Comparison of ENCODE assay signal across 19 cellular contexts in the genomic region with DNA sequence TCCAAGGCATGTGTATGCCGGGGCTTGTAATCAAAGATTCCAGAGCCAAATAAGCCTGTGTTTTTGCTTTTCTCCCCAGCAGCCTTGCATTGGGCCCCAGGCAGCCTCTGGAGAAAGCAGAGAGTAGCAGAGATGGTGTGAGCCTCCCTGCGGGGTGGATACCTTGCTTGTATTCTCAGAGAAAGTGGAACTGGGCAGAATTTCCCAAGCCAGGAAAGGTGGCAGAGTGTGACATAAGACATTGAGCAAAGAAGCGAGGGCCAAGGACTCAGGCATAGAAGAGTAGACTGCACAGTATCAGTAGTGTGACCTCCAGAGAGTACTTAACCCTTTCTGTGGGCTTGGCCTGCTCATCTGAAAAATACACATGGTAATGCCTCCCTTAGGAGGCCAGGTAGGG. TPM values are rescaled to one million over a fixed set of nuclear protein-coding genes. Genes with fewer than 3 reads are reported as not detected.
DNase-seq lines count a peak whose midpoint lies in the region; ATAC-seq and TF ChIP-seq lines count a peak whose summit lies in the region.
"Had no signal": no experiment of that assay in that cellular context is flagged by ENCODE, and none has a peak within 500 bp of the region (broad histone marks: within the 10 kb centered on the region; RNA-seq: fewer than 3 reads in every experiment).

No MANE protein-coding gene starts in this region.

- H3K4me3 Mint-ChIP-seq in endothelial cell (ENCODE audit: unreplicated experiment) (peak overlapping the region; percentile 65), nephron (peak overlapping the region; percentile 67 to 94 (median 74)), type B pancreatic cell (peak overlapping the region; percentile 91)
- H3K4me3 Mint-ChIP-seq: activated CD8-positive, alpha-beta T cell treated with anti-CD3 and anti-CD28 coated beads for 36 hours; activated T-cell treated with anti-CD3 and anti-CD28 coated beads, Interleukin-2, amount 50 U/mL, for 24 hours had no signal

- H3K9me3 ChIP-seq in heart left ventricle, result no peaks in the 10 kb centered on the region
- H3K9me3 ChIP-seq: BLaER1 treated with 17β-estradiol and CSF1 and Interleukin-3, amounts not matched to agents 10 nM and 100 nM; HAP-1 had no signal

- H3K9me3 Mint-ChIP-seq in endothelial cell (ENCODE audit: unreplicated experiment) (no peaks in the 10 kb centered on the region), nephron (no peaks in the 10 kb centered on the region), type B pancreatic cell (no peaks in the 10 kb centered on the region)
- H3K9me3 Mint-ChIP-seq: activated CD8-positive, alpha-beta T cell treated with anti-CD3 and anti-CD28 coated beads for 36 hours; activated T-cell treated with anti-CD3 and anti-CD28 coated beads, Interleukin-2, amount 50 U/mL, for 24 hours had no signal

- H3K27me3 ChIP-seq in heart left ventricle, result no peaks in the 10 kb centered on the region
- H3K27me3 ChIP-seq: BLaER1 treated with 17β-estradiol and CSF1 and Interleukin-3, amounts not matched to agents 10 nM and 100 nM; hepatocyte had no signal

- H3K4me1 Mint-ChIP-seq in endothelial cell (ENCODE audit: unreplicated experiment) (peaks cover 43% of the 10 kb centered on the region), nephron (peaks cover 70% of the 10 kb centered on the region), type B pancreatic cell (ENCODE audit: unreplicated experiment) (peaks cover 40% of the 10 kb centered on the region)

- H3K27ac ChIP-seq in heart left ventricle, result peak overlapping the region in 9 of 12 donors; percentile 7 to 96 (median 87)
- H3K27ac ChIP-seq: BLaER1 treated with 17β-estradiol and CSF1 and Interleukin-3, amounts not matched to agents 10 nM and 100 nM; hepatocyte; WERI-Rb-1 had no signal

- no peak for TF ChIP-seq CTCF in heart left ventricle (IDR thresholded peaks at IDR 0.05)
- TF ChIP-seq CTCF in endothelial cell (IDR thresholded peaks at IDR 0.05; ENCODE audit: unreplicated experiment), result no peak
- TF ChIP-seq CTCF in nephron (IDR thresholded peaks at IDR 0.05; ENCODE audit: unreplicated experiment in 3 of 3), result no peak
- no peak for TF ChIP-seq CTCF in type B pancreatic cell (conservative IDR thresholded peaks at IDR 0.05)

- 72 to 82% (median 77%) methylated on average over 3 of the region's 3 CpGs for WGBS in heart left ventricle, 4 donors

- no peak for TF ChIP-seq POLR2A in heart left ventricle (IDR thresholded peaks at IDR 0.05)

- H3K36me3 ChIP-seq in heart left ventricle, result no peaks in the 10 kb centered on the region
- H3K36me3 ChIP-seq: BLaER1 treated with 17β-estradiol and CSF1 and Interleukin-3, amounts not matched to agents 10 nM and 100 nM; HAP-1; WERI-Rb-1 had no signal

- H3K4me3 ChIP-seq in heart left ventricle, result no peak overlapping the region
- H3K4me3 ChIP-seq: BLaER1 treated with 17β-estradiol and CSF1 and Interleukin-3, amounts not matched to agents 10 nM and 100 nM; GM12878; HAP-1; hepatocyte had no signal

- intact Hi-C loops in heart left ventricle (cut with DNase I), result loop anchor here in 8 of 10 donors (5.0 to 10.0 kb wide), 7 partner anchors 39 to 116 kb away; no protein-coding TSS in a partner anchor
- intact Hi-C loops in Right ventricle myocardium superior (cut with DNase I), result no loop called here

- peaks cover 8% of the 10 kb centered on the region for H3K27me3 Mint-ChIP-seq in endothelial cell (ENCODE audit: unreplicated experiment)
- peaks cover 10% of the 10 kb centered on the region for H3K27me3 Mint-ChIP-seq in nephron (ENCODE audit: low read depth)
- H3K27me3 Mint-ChIP-seq in type B pancreatic cell, result peaks cover 36% of the 10 kb centered on the region

- H3K27ac Mint-ChIP-seq in endothelial cell (ENCODE audit: unreplicated experiment) (no peak overlapping the region), nephron (peak overlapping the region in 2 of 3 experiments; percentile 35 to 38), type B pancreatic cell (no peak overlapping the region)
- H3K27ac Mint-ChIP-seq: activated CD8-positive, alpha-beta T cell treated with anti-CD3 and anti-CD28 coated beads for 36 hours; activated T-cell treated with anti-CD3 and anti-CD28 coated beads, Interleukin-2, amount 50 U/mL, for 24 hours had no signal

- ATAC-seq in heart left ventricle (no peak), Right ventricle myocardium superior (ENCODE audit: poor library complexity) (no peak), GM21381 (IDR thresholded peaks at IDR 0.05; ENCODE audit: unreplicated experiment) (no peak)
- ATAC-seq: activated CD8-positive, alpha-beta T cell treated with anti-CD3 and anti-CD28 coated beads for 36 hours; GM12878; stimulated activated naive CD8-positive, alpha-beta T cell treated with anti-CD3 and anti-CD28 coated beads, Interleukin-15, Interleukin-2, amounts not matched to agents 100 U/mL and 50 U/mL, for 24 hours had no signal

- no peak for DNase-seq in heart left ventricle
- DNase-seq in Right ventricle myocardium superior, result no peak
- DNase-seq in endothelial cell (ENCODE audit: low spot score), result no peak
- DNase-seq in type B pancreatic cell (ENCODE audit: extremely low spot score, unreplicated experiment), result no peak
- no peak for DNase-seq in NCI-H524 (lab: John Stamatoyannopoulos, UW)
- DNase-seq in OCI-M2 (lab: John Stamatoyannopoulos, UW; ENCODE audit: unreplicated experiment), result no peak
- DNase-seq: activated CD8-positive, alpha-beta T cell treated with anti-CD3 and anti-CD28 coated beads for 36 hours; activated naive CD4-positive, alpha-beta T cell treated with anti-CD3 and anti-CD28 coated beads, Interleukin-2, amount 50 U/mL, for 16 hours; activated T-cell treated with anti-CD3 and anti-CD28 coated beads, Interleukin-2, amount 50 U/mL, for 24 hours; NCI-H524 treated with DMSO at 0.1 percent for 48 hours; stimulated activated CD4-positive, alpha-beta T cell treated with anti-CD3 and anti-CD28 coated beads, Interleukin-2, amount 100 ng/mL, for 24 hours; stimulated activated naive CD8-positive, alpha-beta T cell treated with anti-CD3 and anti-CD28 coated beads, Interleukin-15, Interleukin-2, amounts not matched to agents 100 U/mL and 50 U/mL, for 24 hours; WERI-Rb-1 had no signal

- H3K4me1 ChIP-seq in heart left ventricle, result peaks cover 4 to 51% (median 41%) of the 10 kb centered on the region in 12 donors

- H3K36me3 Mint-ChIP-seq in endothelial cell (ENCODE audit: low read depth, unreplicated experiment) (peaks cover 16% of the 10 kb centered on the region), nephron (ENCODE audit: low read depth) (peaks cover 3% of the 10 kb centered on the region), type B pancreatic cell (no peaks in the 10 kb centered on the region)

RNA-seq across cellular contexts. Expression of gene GSN, which starts 1.6 kb away (rescaled TPM):
- total RNA-seq in heart left ventricle (1,000 to 10,000 TPM in 2 of 9 donors, 100 to 1,000 TPM in 7; 422 to 2,088 (median 703) TPM), Right ventricle myocardium superior (837 TPM), endothelial cell (ENCODE audit: unreplicated experiment) (205 TPM), type B pancreatic cell (ENCODE audit: low replicate concordance) (80.0 and 159 TPM in 2 replicates)
- polyA plus RNA-seq in heart left ventricle, result 100 to 1,000 TPM; 379 to 481 TPM

Comparison
In these comparisons a context has a peak if more than half of its experiments do, and no peak if none do; other contexts are left out.
1. H3K27ac Mint-ChIP-seq: peak in nephron (2 of 3); none in endothelial cell (single experiment) and type B pancreatic cell (single experiment).
2. Peak in every context shown above with its lines, with median percentiles within 50 percentile points of each other: H3K4me3 Mint-ChIP-seq.